Comparison of ENCODE assay signal across 8 cellular contexts in genomic region chr10:94546616-94547175, GRCh38. TPM values are rescaled to one million over a fixed set of nuclear protein-coding genes. Genes with fewer than 3 reads are reported as not detected.
A peak's percentile ranks its signal among the peaks of the same experiment; 100 is the strongest.
DNase-seq lines count a peak whose midpoint lies in the region; ATAC-seq, FAIRE-seq and TF ChIP-seq lines count a peak whose summit lies in the region.

No MANE protein-coding gene starts in this region.

- BruUV-seq in OCI-LY7 (replicated peaks; lab: Mats Ljungman, UMichigan) (TSS peak; percentile 66), endothelial cell of umbilical vein (replicated peaks; lab: Mats Ljungman, UMichigan) (no TSS peak)

- H3K4me3 ChIP-seq in OCI-LY7 (ENCODE audit: low read depth, low read length, poor library complexity, severe bottlenecking) (peak overlapping the region; percentile 91), endothelial cell of umbilical vein (replicated peaks in 1 of 3; ENCODE audit: insufficient read depth in 1 of 3, low read depth in 1 of 3, low read length in 3 of 3) (peak overlapping the region; percentile 84 to 88 (median 86))

- peaks cover 10% of the 10 kb centered on the region for H3K27me3 Mint-ChIP-seq in activated T-cell treated with anti-CD3 and anti-CD28 coated beads, Interleukin-2, amount 50 U/mL, for 4 hours (ENCODE audit: low read depth)
- no peaks in the 10 kb centered on the region for H3K27me3 Mint-ChIP-seq in osteocyte (ENCODE audit: unreplicated experiment)

- peak overlapping the region; percentile 75; the same call in 1 of the 2 replicates for H2AFZ ChIP-seq in OCI-LY7 (ENCODE audit: low read length)
- H2AFZ ChIP-seq in endothelial cell of umbilical vein (ENCODE audit: low read depth, low read length), result peak overlapping the region; percentile 89

- POLR2A ChIA-PET in OCI-LY7 (lab: Charles Lee), result interaction anchor here (0.5 to 1.8 kb wide), 7 partner anchors 9 to 643 kb away, joined by 3 to 4 read pairs (median 3); no protein-coding TSS in a partner anchor
- POLR2A ChIA-PET in endothelial cell of umbilical vein (lab: Charles Lee), result no interaction called here

- FAIRE-seq in endothelial cell of umbilical vein (lab: Jason Lieb, UNC), result peak; percentile 81

- no peaks in the 10 kb centered on the region for H3K9me2 ChIP-seq in OCI-LY7 (ENCODE audit: insufficient read depth, low read length)

- H3K9me3 ChIP-seq in OCI-LY7 (ENCODE audit: low read length) (no peaks in the 10 kb centered on the region), endothelial cell of umbilical vein (replicated peaks; ENCODE audit: control insufficient read depth, insufficient read depth, low read length) (no peaks in the 10 kb centered on the region)

- H3K4me2 ChIP-seq in OCI-LY7 (ENCODE audit: low read length), result peak overlapping the region; percentile 90
- H3K4me2 ChIP-seq in endothelial cell of umbilical vein (ENCODE audit: insufficient read depth, low read length), result peak overlapping the region; percentile 81

- peak overlapping the region; percentile 94 for H3K27ac Mint-ChIP-seq in osteocyte (ENCODE audit: unreplicated experiment)

- H3K4me1 Mint-ChIP-seq in activated T-cell treated with anti-CD3 and anti-CD28 coated beads, Interleukin-2, amount 50 U/mL, for 4 hours (ENCODE audit: low read depth), result peaks cover 20% of the 10 kb centered on the region
- peaks cover 23% of the 10 kb centered on the region for H3K4me1 Mint-ChIP-seq in osteocyte (ENCODE audit: unreplicated experiment)

- CTCF ChIA-PET in OCI-LY7 (lab: Charles Lee; ENCODE audit: unreplicated experiment) (no interaction called here), endothelial cell of umbilical vein (lab: Charles Lee) (interaction anchor here (0.9 to 1.1 kb wide), 2 partner anchors 8 to 13 kb away, joined by 3 to 5 read pairs; no protein-coding TSS in a partner anchor)

- H3K36me3 Mint-ChIP-seq in activated T-cell treated with anti-CD3 and anti-CD28 coated beads, Interleukin-2, amount 50 U/mL, for 4 hours (ENCODE audit: insufficient read depth), result no peaks in the 10 kb centered on the region
- H3K36me3 Mint-ChIP-seq in osteocyte (ENCODE audit: unreplicated experiment), result no peaks in the 10 kb centered on the region

- TF ChIP-seq CTCF in OCI-LY7 (conservative IDR thresholded peaks at IDR 0.05; ENCODE audit: low read length) (no peak), endothelial cell of umbilical vein (IDR thresholded peaks at IDR 0.05; ENCODE audit: extremely low read depth in 1 of 2, insufficient read depth in 1 of 2, low read depth in 1 of 2, low read length in 2 of 2) (no peak), osteocyte (IDR thresholded peaks at IDR 0.05) (no peak)

- peak overlapping the region; percentile 96 for H3K4me3 Mint-ChIP-seq in activated T-cell treated with anti-CD3 and anti-CD28 coated beads, Interleukin-2, amount 50 U/mL, for 4 hours
- peak overlapping the region; percentile 100 for H3K4me3 Mint-ChIP-seq in osteocyte (ENCODE audit: unreplicated experiment)

- H3K27ac ChIP-seq in OCI-LY7 (ENCODE audit: low read depth, low read length, poor library complexity, severe bottlenecking) (peak overlapping the region; percentile 55), endothelial cell of umbilical vein (ENCODE audit: insufficient read depth, low read depth, low read length) (peak overlapping the region; percentile 40)

- H3K79me2 ChIP-seq in OCI-LY7 (ENCODE audit: insufficient read depth, low read depth, low read length) (peaks cover 57% of the 10 kb centered on the region), endothelial cell of umbilical vein (ENCODE audit: control insufficient read depth, insufficient read depth, low read length) (peaks cover 46% of the 10 kb centered on the region)

- dilution Hi-C loops in endothelial cell of umbilical vein (cut with MboI; ENCODE audit: extremely low pct_ligation_motif_present, low sequenced_read_pairs), result no loop called here

- H4K20me1 ChIP-seq in OCI-LY7 (ENCODE audit: insufficient read depth, low read length) (peaks cover 20% of the 10 kb centered on the region; the same call in 1 of the 2 replicates), endothelial cell of umbilical vein (replicated peaks; ENCODE audit: control insufficient read depth, extremely low read depth, insufficient read depth, low read length) (no peaks in the 10 kb centered on the region)

- intact Hi-C loops in OCI-LY7 (cut with micrococcal nuclease; ENCODE audit: unreplicated experiment) (loop anchor here (5.0 to 10.0 kb wide), 3 partner anchors 144 to 844 kb away; partner anchors contain the start of genes FRA10AC1 and TBC1D12), endothelial cell of umbilical vein (cut with micrococcal nuclease) (loop anchor here (5.0 to 10.0 kb wide), 2 partner anchors 184 to 842 kb away; partner anchors contain the start of genes FRA10AC1 and NOC3L)

- no peak for ATAC-seq in activated T-cell treated with anti-CD3 and anti-CD28 coated beads, Interleukin-2, amount 50 U/mL, for 4 hours
- ATAC-seq in HG02981 (IDR thresholded peaks at IDR 0.05; ENCODE audit: unreplicated experiment), result no peak

- DNase-seq in activated T-cell treated with anti-CD3 and anti-CD28 coated beads, Interleukin-2, amount 50 U/mL, for 4 hours, result no peak
- DNase-seq in activated T-cell treated with anti-CD3 and anti-CD28 coated beads for 4 hours (no peak), OCI-LY7 (ENCODE audit: low spot score) (peak; percentile 34), endothelial cell of umbilical vein (ENCODE audit: low read depth, low spot score) (peak; percentile 51), osteocyte (ENCODE audit: extremely low spot score, unreplicated experiment) (no peak), NCI-H774 (lab: John Stamatoyannopoulos, UW) (no peak)
- DNase-seq in stimulated activated CD4-positive, alpha-beta T cell treated with anti-CD3 and anti-CD28 coated beads, Interleukin-2, amount 100 ng/mL, for 48 hours, result no peak

- H3K9me3 Mint-ChIP-seq in activated T-cell treated with anti-CD3 and anti-CD28 coated beads, Interleukin-2, amount 50 U/mL, for 4 hours, result no peaks in the 10 kb centered on the region
- no peaks in the 10 kb centered on the region for H3K9me3 Mint-ChIP-seq in osteocyte (ENCODE audit: unreplicated experiment)

- TF ChIP-seq POLR2A in endothelial cell of umbilical vein (IDR thresholded peaks at IDR 0.05; ENCODE audit: low read depth, low read length), result no peak

- peak overlapping the region; percentile 93 for H3K9ac ChIP-seq in endothelial cell of umbilical vein (replicated peaks; ENCODE audit: extremely low read depth, insufficient read depth, low read length)

- H3K9me1 ChIP-seq in endothelial cell of umbilical vein (replicated peaks; ENCODE audit: control insufficient read depth, extremely low read depth, insufficient read depth, low read length), result no peaks in the 10 kb centered on the region

- H3K36me3 ChIP-seq in OCI-LY7 (ENCODE audit: insufficient read depth, low read length) (peaks cover 55% of the 10 kb centered on the region), endothelial cell of umbilical vein (ENCODE audit: control insufficient read depth in 2 of 2, extremely low read depth in 1 of 2, insufficient read depth in 2 of 2, low read length in 2 of 2) (no peaks in the 10 kb centered on the region)

- peaks cover 14% of the 10 kb centered on the region for H3K4me1 ChIP-seq in OCI-LY7 (ENCODE audit: insufficient read depth, low read length, poor library complexity, severe bottlenecking)
- H3K4me1 ChIP-seq in endothelial cell of umbilical vein (ENCODE audit: control insufficient read depth, extremely low read depth, insufficient read depth, low read length), result peaks cover 19% of the 10 kb centered on the region

- no peaks in the 10 kb centered on the region for H3K27me3 ChIP-seq in endothelial cell of umbilical vein (ENCODE audit: control insufficient read depth in 2 of 2, insufficient read depth in 2 of 2, low read length in 2 of 2)

TF ChIP-seq in endothelial cell of umbilical vein, 7 proteins besides CTCF, POLR2A, EP300 and RAD21:
- TF ChIP-seq MYC (IDR thresholded peaks at IDR 0.05; ENCODE audit: low read depth, low read length), result no peak
- no peak for TF ChIP-seq MAX (IDR thresholded peaks at IDR 0.05; ENCODE audit: insufficient read depth, insufficient read length)
- no peak for TF ChIP-seq JUN (IDR thresholded peaks at IDR 0.05; ENCODE audit: borderline replicate concordance, insufficient read depth, insufficient read length, low read depth)
- no peak for TF ChIP-seq EZH2 (IDR thresholded peaks at IDR 0.05; ENCODE audit: borderline replicate concordance, low read depth, low read length, severe bottlenecking)
- no peak for TF ChIP-seq FOS (IDR thresholded peaks at IDR 0.05; ENCODE audit: borderline replicate concordance, insufficient read depth, low read length)
- no peak for TF ChIP-seq GATA2 (IDR thresholded peaks at IDR 0.05; ENCODE audit: insufficient read depth, insufficient read length, low read depth, low read length)
- TF ChIP-seq POLR2AphosphoS5 (IDR thresholded peaks at IDR 0.05; ENCODE audit: insufficient read depth, low read depth, low read length), result no peak

RNA-seq across cellular contexts. Expression of gene HELLS, which starts 1.1 kb away (rescaled TPM):
- 100 to 1,000 TPM in 1 of 3 donors, 10 to 100 TPM in 2; 87.9 to 119 (median 92.7) TPM for total RNA-seq in activated T-cell treated with anti-CD3 and anti-CD28 coated beads, Interleukin-2, amount 50 U/mL, for 4 hours
- 204 and 233 TPM in 2 replicates for total RNA-seq in OCI-LY7 (2014; rRNA removed; shearing (Covaris generic))
- 174 and 190 TPM in 2 replicates for total RNA-seq in OCI-LY7 (2022)
- total RNA-seq in endothelial cell of umbilical vein, result 72.6 and 85.5 TPM in 2 replicates
- polyA plus RNA-seq in endothelial cell of umbilical vein, result 17.4 and 24.7 TPM in 2 replicates
- 23.3 and 26.3 TPM in 2 replicates for polyA plus RNA-seq in endothelial cell of umbilical vein (2011; cell fraction: cytosol; rRNA removed)
- polyA plus RNA-seq in endothelial cell of umbilical vein (2011; cell fraction: nucleus; rRNA removed), result 58.7 and 101 TPM in 2 replicates
- polyA plus RNA-seq in endothelial cell of umbilical vein (2012), result 13.0 and 22.5 TPM in 2 replicates
- polyA minus RNA-seq in endothelial cell of umbilical vein, result 36.3 and 37.4 TPM in 2 replicates
- polyA minus RNA-seq in endothelial cell of umbilical vein (2011; cell fraction: cytosol; rRNA and poly(A)+ RNA removed), result 61.9 TPM
- polyA minus RNA-seq in endothelial cell of umbilical vein (2011; cell fraction: nucleus; rRNA and poly(A)+ RNA removed), result 64.0 and 94.4 TPM in 2 replicates
- total RNA-seq in osteocyte, result 22.3 and 23.3 TPM in 2 replicates

Comparison
In these comparisons a context has a peak if more than half of its experiments do, and no peak if none do; other contexts are left out.
1. DNase-seq: peak in OCI-LY7 (single experiment) and endothelial cell of umbilical vein (single experiment); none in activated T-cell treated with anti-CD3 and anti-CD28 coated beads, Interleukin-2, amount 50 U/mL, for 4 hours (single experiment), activated T-cell treated with anti-CD3 and anti-CD28 coated beads for 4 hours (single experiment), osteocyte (single experiment), NCI-H774 (single experiment) and stimulated activated CD4-positive, alpha-beta T cell treated with anti-CD3 and anti-CD28 coated beads, Interleukin-2, amount 100 ng/mL, for 48 hours (0 of 2).